3 cellular contexts compared by ENCODE assay signal in the genomic region with DNA sequence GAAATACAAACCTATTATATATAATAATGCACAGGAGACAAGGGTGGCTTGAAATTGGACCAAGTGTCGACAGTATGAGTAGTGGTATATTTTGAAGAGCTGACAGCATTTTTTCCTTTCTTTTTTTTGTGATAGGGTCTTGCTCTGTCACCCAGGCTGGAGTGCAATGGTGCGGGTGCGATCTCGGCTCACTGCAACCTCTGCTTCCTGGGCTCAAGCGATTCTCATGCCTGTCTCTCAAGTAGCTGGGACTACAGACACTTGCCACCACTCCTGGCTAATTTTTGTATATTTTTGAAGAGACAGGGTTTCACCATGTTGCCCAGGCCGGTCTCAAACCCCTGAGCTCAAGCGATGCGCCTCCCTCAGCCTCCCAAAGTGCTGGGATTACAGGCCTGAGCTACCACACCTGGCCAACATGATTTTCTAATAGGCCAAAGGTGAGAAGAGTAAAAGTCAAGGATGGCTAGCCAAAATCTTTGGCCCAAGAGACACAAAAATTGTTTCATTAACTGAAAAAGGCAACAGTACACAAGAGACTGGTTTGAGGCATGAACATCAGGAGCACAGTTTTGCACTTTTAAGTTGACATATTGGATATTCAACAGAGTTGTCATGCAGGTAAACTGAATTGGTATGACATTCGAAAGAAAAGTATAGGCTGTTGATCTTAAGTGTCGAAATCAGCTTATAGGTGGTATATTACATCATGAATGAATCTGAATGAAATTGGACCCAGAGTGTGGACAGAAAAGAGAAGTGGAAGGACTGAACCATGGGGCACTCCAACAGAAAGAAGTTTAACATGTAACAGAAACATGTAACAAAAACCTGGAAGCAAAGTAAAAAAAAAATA.
TF ChIP-seq lines count a peak whose summit lies in the region.

No MANE protein-coding gene starts in this region.

TF ChIP-seq in SK-N-SH, 30 proteins besides CTCF, POLR2A, EP300 and RAD21:
- TF ChIP-seq GATA2 (CRISPR knock-in tag; IDR thresholded peaks at IDR 0.05) (no peak), CHD2 (IDR thresholded peaks at IDR 0.05; ENCODE audit: low read length, partially characterized antibody) (no peak), NFIC (IDR thresholded peaks at IDR 0.05; ENCODE audit: borderline replicate concordance) (no peak)
- TF ChIP-seq, protein P1, sequence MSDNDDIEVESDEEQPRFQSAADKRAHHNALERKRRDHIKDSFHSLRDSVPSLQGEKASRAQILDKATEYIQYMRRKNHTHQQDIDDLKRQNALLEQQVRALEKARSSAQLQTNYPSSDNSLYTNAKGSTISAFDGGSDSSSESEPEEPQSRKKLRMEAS (IDR thresholded peaks at IDR 0.05; ENCODE audit: low read depth): no peak

TF ChIP-seq in SK-N-SH treated with all-trans-retinoic acid at 6 μM for 48 hours, 23 proteins besides CTCF, POLR2A, EP300 and RAD21:
- TF ChIP-seq GLIS3 (CRISPR knock-in tag; IDR thresholded peaks at IDR 0.05) (no peak), TCF4 (CRISPR knock-in tag; IDR thresholded peaks at IDR 0.05; ENCODE audit: borderline replicate concordance) (no peak), TOX (CRISPR knock-in tag; IDR thresholded peaks at IDR 0.05; ENCODE audit: borderline replicate concordance) (no peak), ZNF70 (CRISPR knock-in tag; IDR thresholded peaks at IDR 0.05) (no peak), ESRRG (CRISPR knock-in tag; IDR thresholded peaks at IDR 0.05) (no peak), ISL1 (CRISPR knock-in tag; IDR thresholded peaks at IDR 0.05) (no peak)
- TF ChIP-seq, protein P2, sequence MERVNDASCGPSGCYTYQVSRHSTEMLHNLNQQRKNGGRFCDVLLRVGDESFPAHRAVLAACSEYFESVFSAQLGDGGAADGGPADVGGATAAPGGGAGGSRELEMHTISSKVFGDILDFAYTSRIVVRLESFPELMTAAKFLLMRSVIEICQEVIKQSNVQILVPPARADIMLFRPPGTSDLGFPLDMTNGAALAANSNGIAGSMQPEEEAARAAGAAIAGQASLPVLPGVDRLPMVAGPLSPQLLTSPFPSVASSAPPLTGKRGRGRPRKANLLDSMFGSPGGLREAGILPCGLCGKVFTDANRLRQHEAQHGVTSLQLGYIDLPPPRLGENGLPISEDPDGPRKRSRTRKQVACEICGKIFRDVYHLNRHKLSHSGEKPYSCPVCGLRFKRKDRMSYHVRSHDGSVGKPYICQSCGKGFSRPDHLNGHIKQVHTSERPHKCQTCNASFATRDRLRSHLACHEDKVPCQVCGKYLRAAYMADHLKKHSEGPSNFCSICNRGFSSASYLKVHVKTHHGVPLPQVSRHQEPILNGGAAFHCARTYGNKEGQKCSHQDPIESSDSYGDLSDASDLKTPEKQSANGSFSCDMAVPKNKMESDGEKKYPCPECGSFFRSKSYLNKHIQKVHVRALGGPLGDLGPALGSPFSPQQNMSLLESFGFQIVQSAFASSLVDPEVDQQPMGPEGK (CRISPR knock-in tag; IDR thresholded peaks at IDR 0.05; ENCODE audit: borderline replicate concordance): no peak
- TF ChIP-seq, protein P3, sequence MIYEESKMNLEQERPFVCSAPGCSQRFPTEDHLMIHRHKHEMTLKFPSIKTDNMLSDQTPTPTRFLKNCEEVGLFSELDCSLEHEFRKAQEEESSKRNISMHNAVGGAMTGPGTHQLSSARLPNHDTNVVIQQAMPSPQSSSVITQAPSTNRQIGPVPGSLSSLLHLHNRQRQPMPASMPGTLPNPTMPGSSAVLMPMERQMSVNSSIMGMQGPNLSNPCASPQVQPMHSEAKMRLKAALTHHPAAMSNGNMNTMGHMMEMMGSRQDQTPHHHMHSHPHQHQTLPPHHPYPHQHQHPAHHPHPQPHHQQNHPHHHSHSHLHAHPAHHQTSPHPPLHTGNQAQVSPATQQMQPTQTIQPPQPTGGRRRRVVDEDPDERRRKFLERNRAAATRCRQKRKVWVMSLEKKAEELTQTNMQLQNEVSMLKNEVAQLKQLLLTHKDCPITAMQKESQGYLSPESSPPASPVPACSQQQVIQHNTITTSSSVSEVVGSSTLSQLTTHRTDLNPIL (CRISPR knock-in tag; IDR thresholded peaks at IDR 0.05; ENCODE audit: low read depth): no peak
- TF ChIP-seq, protein P4, sequence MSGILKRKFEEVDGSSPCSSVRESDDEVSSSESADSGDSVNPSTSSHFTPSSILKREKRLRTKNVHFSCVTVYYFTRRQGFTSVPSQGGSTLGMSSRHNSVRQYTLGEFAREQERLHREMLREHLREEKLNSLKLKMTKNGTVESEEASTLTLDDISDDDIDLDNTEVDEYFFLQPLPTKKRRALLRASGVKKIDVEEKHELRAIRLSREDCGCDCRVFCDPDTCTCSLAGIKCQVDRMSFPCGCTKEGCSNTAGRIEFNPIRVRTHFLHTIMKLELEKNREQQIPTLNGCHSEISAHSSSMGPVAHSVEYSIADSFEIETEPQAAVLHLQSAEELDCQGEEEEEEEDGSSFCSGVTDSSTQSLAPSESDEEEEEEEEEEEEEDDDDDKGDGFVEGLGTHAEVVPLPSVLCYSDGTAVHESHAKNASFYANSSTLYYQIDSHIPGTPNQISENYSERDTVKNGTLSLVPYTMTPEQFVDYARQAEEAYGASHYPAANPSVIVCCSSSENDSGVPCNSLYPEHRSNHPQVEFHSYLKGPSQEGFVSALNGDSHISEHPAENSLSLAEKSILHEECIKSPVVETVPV (CRISPR knock-in tag; IDR thresholded peaks at IDR 0.05): no peak
TF ChIP-seq in SK-N-SH treated with all-trans-retinoic acid at 6 μM for 48 hours: peak in this region for 0.

TF ChIP-seq in GM12878, 131 proteins besides CTCF, POLR2A, EP300 and RAD21:
- TF ChIP-seq ESRRA (IDR thresholded peaks at IDR 0.05; ENCODE audit: low read length): no peak
- TF ChIP-seq JUND (IDR thresholded peaks at IDR 0.05; ENCODE audit: low read depth, low read length): no peak
- TF ChIP-seq, protein P5, sequence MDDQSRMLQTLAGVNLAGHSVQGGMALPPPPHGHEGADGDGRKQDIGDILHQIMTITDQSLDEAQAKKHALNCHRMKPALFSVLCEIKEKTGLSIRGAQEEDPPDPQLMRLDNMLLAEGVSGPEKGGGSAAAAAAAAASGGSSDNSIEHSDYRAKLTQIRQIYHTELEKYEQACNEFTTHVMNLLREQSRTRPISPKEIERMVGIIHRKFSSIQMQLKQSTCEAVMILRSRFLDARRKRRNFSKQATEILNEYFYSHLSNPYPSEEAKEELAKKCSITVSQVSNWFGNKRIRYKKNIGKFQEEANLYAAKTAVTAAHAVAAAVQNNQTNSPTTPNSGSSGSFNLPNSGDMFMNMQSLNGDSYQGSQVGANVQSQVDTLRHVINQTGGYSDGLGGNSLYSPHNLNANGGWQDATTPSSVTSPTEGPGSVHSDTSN (IDR thresholded peaks at IDR 0.05; ENCODE audit: insufficient replicate concordance, low read depth, low read length): no peak
- TF ChIP-seq MEF2B (IDR thresholded peaks at IDR 0.05; ENCODE audit: partially characterized antibody, poor library complexity, severe bottlenecking): no peak
- no peak for TF ChIP-seq SMAD1 (IDR thresholded peaks at IDR 0.05; ENCODE audit: low read depth, partially characterized antibody)
- TF ChIP-seq ZBED1 (IDR thresholded peaks at IDR 0.05; ENCODE audit: borderline replicate concordance): 0 out of 2 replicates have a peak, but pooled peaks have one; percentile 17
- TF ChIP-seq SPI1 (IDR thresholded peaks at IDR 0.05; ENCODE audit: borderline replicate concordance, insufficient read depth, low read depth, low read length): peak; percentile 30; the same call in 1 of the 2 replicates
- TF ChIP-seq, protein P6, sequence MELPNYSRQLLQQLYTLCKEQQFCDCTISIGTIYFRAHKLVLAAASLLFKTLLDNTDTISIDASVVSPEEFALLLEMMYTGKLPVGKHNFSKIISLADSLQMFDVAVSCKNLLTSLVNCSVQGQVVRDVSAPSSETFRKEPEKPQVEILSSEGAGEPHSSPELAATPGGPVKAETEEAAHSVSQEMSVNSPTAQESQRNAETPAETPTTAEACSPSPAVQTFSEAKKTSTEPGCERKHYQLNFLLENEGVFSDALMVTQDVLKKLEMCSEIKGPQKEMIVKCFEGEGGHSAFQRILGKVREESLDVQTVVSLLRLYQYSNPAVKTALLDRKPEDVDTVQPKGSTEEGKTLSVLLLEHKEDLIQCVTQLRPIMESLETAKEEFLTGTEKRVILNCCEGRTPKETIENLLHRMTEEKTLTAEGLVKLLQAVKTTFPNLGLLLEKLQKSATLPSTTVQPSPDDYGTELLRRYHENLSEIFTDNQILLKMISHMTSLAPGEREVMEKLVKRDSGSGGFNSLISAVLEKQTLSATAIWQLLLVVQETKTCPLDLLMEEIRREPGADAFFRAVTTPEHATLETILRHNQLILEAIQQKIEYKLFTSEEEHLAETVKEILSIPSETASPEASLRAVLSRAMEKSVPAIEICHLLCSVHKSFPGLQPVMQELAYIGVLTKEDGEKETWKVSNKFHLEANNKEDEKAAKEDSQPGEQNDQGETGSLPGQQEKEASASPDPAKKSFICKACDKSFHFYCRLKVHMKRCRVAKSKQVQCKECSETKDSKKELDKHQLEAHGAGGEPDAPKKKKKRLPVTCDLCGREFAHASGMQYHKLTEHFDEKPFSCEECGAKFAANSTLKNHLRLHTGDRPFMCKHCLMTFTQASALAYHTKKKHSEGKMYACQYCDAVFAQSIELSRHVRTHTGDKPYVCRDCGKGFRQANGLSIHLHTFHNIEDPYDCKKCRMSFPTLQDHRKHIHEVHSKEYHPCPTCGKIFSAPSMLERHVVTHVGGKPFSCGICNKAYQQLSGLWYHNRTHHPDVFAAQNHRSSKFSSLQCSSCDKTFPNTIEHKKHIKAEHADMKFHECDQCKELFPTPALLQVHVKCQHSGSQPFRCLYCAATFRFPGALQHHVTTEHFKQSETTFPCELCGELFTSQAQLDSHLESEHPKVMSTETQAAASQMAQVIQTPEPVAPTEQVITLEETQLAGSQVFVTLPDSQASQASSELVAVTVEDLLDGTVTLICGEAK (IDR thresholded peaks at IDR 0.05; ENCODE audit: borderline replicate concordance): no peak
- TF ChIP-seq MYB (IDR thresholded peaks at IDR 0.05; ENCODE audit: borderline replicate concordance, low read depth, low read length): no peak
- no peak for TF ChIP-seq BCL11A (IDR thresholded peaks at IDR 0.05; ENCODE audit: low read depth, low read length)
- TF ChIP-seq STAT3 (IDR thresholded peaks at IDR 0.05; ENCODE audit: low read depth, low read length): no peak
- no peak for TF ChIP-seq MXI1 (IDR thresholded peaks at IDR 0.05; ENCODE audit: low read depth, low read length)
